10 cellular contexts compared by ENCODE assay signal in genomic region chr22:46081036-46081830, GRCh38.
DNase-seq lines count a peak whose midpoint lies in the region; ATAC-seq, FAIRE-seq and TF ChIP-seq lines count a peak whose summit lies in the region.
"Had no signal": no experiment of that assay in that cellular context is flagged by ENCODE, and none has a peak within 500 bp of the region (broad histone marks: within the 10 kb centered on the region; RNA-seq: fewer than 3 reads in every experiment).

No MANE protein-coding gene starts in this region.

- intact Hi-C loops in pancreas (cut with DNase I), result no loop called here

- no peaks in the 10 kb centered on the region for H3K27me3 ChIP-seq in pancreas

- ATAC-seq in pancreas (no peak), HG02885 (IDR thresholded peaks at IDR 0.05; ENCODE audit: poor library complexity, unreplicated experiment) (no peak), GM21737 (IDR thresholded peaks at IDR 0.05; ENCODE audit: unreplicated experiment) (no peak)

- peak overlapping the region; percentile 100 for H3K9ac ChIP-seq in SK-N-MC (ENCODE audit: insufficient read length)

- H3K27ac ChIP-seq in SK-N-MC (peak overlapping the region; percentile 94), pancreas (peak overlapping the region; percentile 93 to 98 (median 97))

- FAIRE-seq in pancreas (lab: Jason Lieb, UNC), result no peak

- H3K4me1 ChIP-seq in pancreas, result peaks cover 71 to 85% (median 71%) of the 10 kb centered on the region in 3 donors

- TF ChIP-seq CTCF in AG09309 (IDR thresholded peaks at IDR 0.05; ENCODE audit: control insufficient read depth, insufficient read depth, low read depth, low read length, missing control alignments) (no peak), fibroblast of villous mesenchyme (IDR thresholded peaks at IDR 0.05; ENCODE audit: insufficient read depth, low read depth, low read length) (no peak), pancreas (IDR thresholded peaks at IDR 0.05) (no peak)

- H3K4me3 ChIP-seq in AG09309 (ENCODE audit: control insufficient read depth, low read depth, low read length) (peak overlapping the region; percentile 88), SK-N-MC (peak overlapping the region; percentile 89), fibroblast of villous mesenchyme (ENCODE audit: low read depth, low read length) (peak overlapping the region; percentile 93), pancreas (peak overlapping the region in 3 of 4 donors; percentile 35 to 98 (median 87))

- WGBS in pancreas, 2 donors, result 29 to 32% methylated on average over 25 of the region's 25 CpGs

- peaks cover 80% of the 10 kb centered on the region for H3K36me3 ChIP-seq in SK-N-MC (ENCODE audit: insufficient read depth, low read length)
- H3K36me3 ChIP-seq in pancreas, result no peaks in the 10 kb centered on the region

- DNase-seq in AG09309 (ENCODE audit: low read depth) (no peak), SK-N-MC (ENCODE audit: low read depth, low spot score) (no peak), fibroblast of villous mesenchyme (ENCODE audit: low read depth) (no peak), pancreas (peak in 4 of 6 donors; percentile 29 to 79 (median 60)), kidney tubule cell (ENCODE audit: low spot score) (no peak), NCI-H748 treated with DMSO at 0.1 percent for 48 hours (lab: John Stamatoyannopoulos, UW) (no peak)
- DNase-seq: amniotic stem cell, NCI-H187 treated with DMSO at 0.1 percent for 48 hours had no signal

- H3K9me3 ChIP-seq in SK-N-MC (ENCODE audit: low read depth, low read length), result no peaks in the 10 kb centered on the region
- no peaks in the 10 kb centered on the region for H3K9me3 ChIP-seq in pancreas

Comparison
In these comparisons a context has a peak if more than half of its experiments do, and no peak if none do; other contexts are left out.
1. DNase-seq: peak in pancreas (4 of 6); none in AG09309 (single experiment), SK-N-MC (single experiment), fibroblast of villous mesenchyme (single experiment), kidney tubule cell (single experiment) and NCI-H748 treated with DMSO at 0.1 percent for 48 hours (single experiment).
2. Peak in every context shown above with its lines, with median percentiles within 50 percentile points of each other: H3K4me3 ChIP-seq.